ENCODE assay signal across 1 cellular context in the genomic region with DNA sequence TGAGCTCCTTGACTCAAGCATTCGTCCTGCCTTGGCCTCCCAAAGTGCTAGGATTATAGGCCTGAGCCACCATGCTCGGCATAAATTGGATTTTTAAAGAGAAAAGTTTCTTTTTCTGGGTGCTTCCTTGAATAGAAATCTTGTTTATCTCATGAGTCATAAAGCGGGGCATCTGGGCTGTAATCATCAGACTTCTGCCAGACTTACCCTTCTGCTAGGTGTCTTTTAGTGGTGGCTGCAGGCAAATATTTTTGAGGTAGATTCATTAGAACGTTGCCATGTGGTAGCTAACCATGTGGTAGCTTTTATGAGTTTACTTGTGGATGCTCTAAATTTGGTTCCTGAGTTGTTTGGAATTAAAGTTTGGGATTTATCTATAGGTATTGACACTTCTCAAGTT.
TF ChIP-seq lines count a peak whose summit lies in the region.

No MANE protein-coding gene starts in this region.

TF ChIP-seq in WTC11, 78 proteins besides CTCF, POLR2A, EP300 and RAD21 (continued from another document):
- TF ChIP-seq, protein P1, sequence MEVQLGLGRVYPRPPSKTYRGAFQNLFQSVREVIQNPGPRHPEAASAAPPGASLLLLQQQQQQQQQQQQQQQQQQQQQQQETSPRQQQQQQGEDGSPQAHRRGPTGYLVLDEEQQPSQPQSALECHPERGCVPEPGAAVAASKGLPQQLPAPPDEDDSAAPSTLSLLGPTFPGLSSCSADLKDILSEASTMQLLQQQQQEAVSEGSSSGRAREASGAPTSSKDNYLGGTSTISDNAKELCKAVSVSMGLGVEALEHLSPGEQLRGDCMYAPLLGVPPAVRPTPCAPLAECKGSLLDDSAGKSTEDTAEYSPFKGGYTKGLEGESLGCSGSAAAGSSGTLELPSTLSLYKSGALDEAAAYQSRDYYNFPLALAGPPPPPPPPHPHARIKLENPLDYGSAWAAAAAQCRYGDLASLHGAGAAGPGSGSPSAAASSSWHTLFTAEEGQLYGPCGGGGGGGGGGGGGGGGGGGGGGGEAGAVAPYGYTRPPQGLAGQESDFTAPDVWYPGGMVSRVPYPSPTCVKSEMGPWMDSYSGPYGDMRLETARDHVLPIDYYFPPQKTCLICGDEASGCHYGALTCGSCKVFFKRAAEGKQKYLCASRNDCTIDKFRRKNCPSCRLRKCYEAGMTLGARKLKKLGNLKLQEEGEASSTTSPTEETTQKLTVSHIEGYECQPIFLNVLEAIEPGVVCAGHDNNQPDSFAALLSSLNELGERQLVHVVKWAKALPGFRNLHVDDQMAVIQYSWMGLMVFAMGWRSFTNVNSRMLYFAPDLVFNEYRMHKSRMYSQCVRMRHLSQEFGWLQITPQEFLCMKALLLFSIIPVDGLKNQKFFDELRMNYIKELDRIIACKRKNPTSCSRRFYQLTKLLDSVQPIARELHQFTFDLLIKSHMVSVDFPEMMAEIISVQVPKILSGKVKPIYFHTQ (CRISPR knock-in tag; IDR thresholded peaks at IDR 0.05), result no peak
- TF ChIP-seq ZBTB21 (CRISPR knock-in tag; IDR thresholded peaks at IDR 0.05; ENCODE audit: borderline replicate concordance), result no peak
- TF ChIP-seq ZNF396 (CRISPR knock-in tag; IDR thresholded peaks at IDR 0.05; ENCODE audit: borderline replicate concordance), result no peak
- TF ChIP-seq, protein P2, sequence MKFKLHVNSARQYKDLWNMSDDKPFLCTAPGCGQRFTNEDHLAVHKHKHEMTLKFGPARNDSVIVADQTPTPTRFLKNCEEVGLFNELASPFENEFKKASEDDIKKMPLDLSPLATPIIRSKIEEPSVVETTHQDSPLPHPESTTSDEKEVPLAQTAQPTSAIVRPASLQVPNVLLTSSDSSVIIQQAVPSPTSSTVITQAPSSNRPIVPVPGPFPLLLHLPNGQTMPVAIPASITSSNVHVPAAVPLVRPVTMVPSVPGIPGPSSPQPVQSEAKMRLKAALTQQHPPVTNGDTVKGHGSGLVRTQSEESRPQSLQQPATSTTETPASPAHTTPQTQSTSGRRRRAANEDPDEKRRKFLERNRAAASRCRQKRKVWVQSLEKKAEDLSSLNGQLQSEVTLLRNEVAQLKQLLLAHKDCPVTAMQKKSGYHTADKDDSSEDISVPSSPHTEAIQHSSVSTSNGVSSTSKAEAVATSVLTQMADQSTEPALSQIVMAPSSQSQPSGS (CRISPR knock-in tag; IDR thresholded peaks at IDR 0.05; ENCODE audit: borderline replicate concordance, low read depth), result no peak
- TF ChIP-seq CREM (CRISPR knock-in tag; IDR thresholded peaks at IDR 0.05), result no peak
- TF ChIP-seq ZNF423 (CRISPR knock-in tag; IDR thresholded peaks at IDR 0.05), result no peak
- TF ChIP-seq, protein P3, sequence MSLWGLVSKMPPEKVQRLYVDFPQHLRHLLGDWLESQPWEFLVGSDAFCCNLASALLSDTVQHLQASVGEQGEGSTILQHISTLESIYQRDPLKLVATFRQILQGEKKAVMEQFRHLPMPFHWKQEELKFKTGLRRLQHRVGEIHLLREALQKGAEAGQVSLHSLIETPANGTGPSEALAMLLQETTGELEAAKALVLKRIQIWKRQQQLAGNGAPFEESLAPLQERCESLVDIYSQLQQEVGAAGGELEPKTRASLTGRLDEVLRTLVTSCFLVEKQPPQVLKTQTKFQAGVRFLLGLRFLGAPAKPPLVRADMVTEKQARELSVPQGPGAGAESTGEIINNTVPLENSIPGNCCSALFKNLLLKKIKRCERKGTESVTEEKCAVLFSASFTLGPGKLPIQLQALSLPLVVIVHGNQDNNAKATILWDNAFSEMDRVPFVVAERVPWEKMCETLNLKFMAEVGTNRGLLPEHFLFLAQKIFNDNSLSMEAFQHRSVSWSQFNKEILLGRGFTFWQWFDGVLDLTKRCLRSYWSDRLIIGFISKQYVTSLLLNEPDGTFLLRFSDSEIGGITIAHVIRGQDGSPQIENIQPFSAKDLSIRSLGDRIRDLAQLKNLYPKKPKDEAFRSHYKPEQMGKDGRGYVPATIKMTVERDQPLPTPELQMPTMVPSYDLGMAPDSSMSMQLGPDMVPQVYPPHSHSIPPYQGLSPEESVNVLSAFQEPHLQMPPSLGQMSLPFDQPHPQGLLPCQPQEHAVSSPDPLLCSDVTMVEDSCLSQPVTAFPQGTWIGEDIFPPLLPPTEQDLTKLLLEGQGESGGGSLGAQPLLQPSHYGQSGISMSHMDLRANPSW (CRISPR knock-in tag; conservative IDR thresholded peaks at IDR 0.05; ENCODE audit: low read depth), result no peak
- TF ChIP-seq NFYB (CRISPR knock-in tag; conservative IDR thresholded peaks at IDR 0.05; ENCODE audit: low read depth), result no peak
- TF ChIP-seq EMX1 (CRISPR knock-in tag; IDR thresholded peaks at IDR 0.05), result no peak
- no peak for TF ChIP-seq JUN (CRISPR knock-in tag; IDR thresholded peaks at IDR 0.05)
- TF ChIP-seq, protein P4, sequence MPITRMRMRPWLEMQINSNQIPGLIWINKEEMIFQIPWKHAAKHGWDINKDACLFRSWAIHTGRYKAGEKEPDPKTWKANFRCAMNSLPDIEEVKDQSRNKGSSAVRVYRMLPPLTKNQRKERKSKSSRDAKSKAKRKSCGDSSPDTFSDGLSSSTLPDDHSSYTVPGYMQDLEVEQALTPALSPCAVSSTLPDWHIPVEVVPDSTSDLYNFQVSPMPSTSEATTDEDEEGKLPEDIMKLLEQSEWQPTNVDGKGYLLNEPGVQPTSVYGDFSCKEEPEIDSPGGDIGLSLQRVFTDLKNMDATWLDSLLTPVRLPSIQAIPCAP (CRISPR knock-in tag; IDR thresholded peaks at IDR 0.05), result no peak
- TF ChIP-seq TP53 (CRISPR knock-in tag; IDR thresholded peaks at IDR 0.05), result no peak
TF ChIP-seq in WTC11: peak in this region for 0.
